15 cellular contexts compared by ENCODE assay signal in the genomic region with DNA sequence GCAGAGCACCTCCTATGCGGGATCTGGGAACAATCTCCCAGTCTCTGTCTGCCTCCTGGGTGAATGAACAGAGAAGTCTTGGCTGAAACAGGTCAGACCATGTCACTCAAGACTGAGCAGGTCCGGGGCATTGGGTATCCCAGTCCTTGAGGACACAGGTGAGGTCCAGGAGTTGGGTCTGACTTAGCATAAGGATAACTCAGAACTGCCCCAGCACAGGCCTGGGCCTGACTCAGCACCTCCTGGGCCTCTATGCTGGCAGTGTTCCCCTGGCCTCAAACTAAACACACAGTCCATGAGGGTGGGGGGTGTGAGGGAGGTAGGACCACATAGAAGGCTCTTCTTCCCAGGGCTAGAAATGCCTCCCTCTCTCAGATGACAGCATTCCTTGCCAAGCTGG. TPM values are rescaled to one million over a fixed set of nuclear protein-coding genes. Genes with fewer than 3 reads are reported as not detected.
A peak's percentile ranks its signal among the peaks of the same experiment; 100 is the strongest.
DNase-seq lines count a peak whose midpoint lies in the region; ATAC-seq and TF ChIP-seq lines count a peak whose summit lies in the region.
"Had no signal": no experiment of that assay in that cellular context is flagged by ENCODE, and none has a peak within 500 bp of the region (broad histone marks: within the 10 kb centered on the region; RNA-seq: fewer than 3 reads in every experiment).

No MANE protein-coding gene starts in this region.

- H3K27me3 Mint-ChIP-seq in dendritic cell treated with granulocyte-macrophage colony-stimulating factor and Interleukin-4, amounts not matched to agents 40 ng/mL and 50 ng/mL, for 4 days: peaks cover 5% of the 10 kb centered on the region
- peaks cover 28% of the 10 kb centered on the region for H3K27me3 Mint-ChIP-seq in stimulated activated memory B cell treated with anti-CD40 and anti-IgM and Interleukin-4, amounts not matched to agents 10 μg/mL and 1 μg/mL and 100 μg/mL, for 72 hours

- no peak overlapping the region for H3K4me2 ChIP-seq in IMR-90 (ENCODE audit: low read depth, low read length)

- peaks cover 39% of the 10 kb centered on the region for H3K4me1 Mint-ChIP-seq in dendritic cell treated with granulocyte-macrophage colony-stimulating factor and Interleukin-4, amounts not matched to agents 40 ng/mL and 50 ng/mL, for 4 days (ENCODE audit: low read depth)
- no peaks in the 10 kb centered on the region for H3K4me1 Mint-ChIP-seq in stimulated activated memory B cell treated with anti-CD40 and anti-IgM and Interleukin-4, amounts not matched to agents 10 μg/mL and 1 μg/mL and 100 μg/mL, for 72 hours

- intact Hi-C loops in cardiac septum (cut with DNase I) (no loop called here), right cardiac atrium (cut with DNase I) (no loop called here), IMR-90 (cut with micrococcal nuclease) (no loop called here)
- intact Hi-C loops in dendritic cell treated with granulocyte-macrophage colony-stimulating factor and Interleukin-4, amounts not matched to agents 40 ng/mL and 50 ng/mL, for 4 days (cut with micrococcal nuclease): no loop called here

- dilution Hi-C loops in IMR-90 (cut with HindIII; ENCODE audit: low sequenced_read_pairs, unreplicated experiment): no loop called here

- H3K9me3 ChIP-seq in right cardiac atrium (ENCODE audit: control insufficient read depth, low read length): no peaks in the 10 kb centered on the region
- H3K9me3 ChIP-seq in IMR-90 (ENCODE audit: control insufficient read depth, insufficient read depth, low read length): no peaks in the 10 kb centered on the region
- H3K9me3 ChIP-seq: HAP-1 had no signal

- H4K8ac ChIP-seq in IMR-90 (ENCODE audit: low read depth in 2 of 2, low read length in 2 of 2): no peak overlapping the region

- H3K79me1 ChIP-seq in IMR-90 (ENCODE audit: low read depth in 1 of 2, low read length in 2 of 2): no peaks in the 10 kb centered on the region

- CTCF ChIA-PET in IMR-90 (lab: Yijun Ruan, JAX): no interaction called here

- H3K23ac ChIP-seq in IMR-90 (ENCODE audit: low read depth, low read length): no peak overlapping the region

- BruUV-seq in IMR-90 (replicated peaks; lab: Mats Ljungman, UMichigan): no TSS peak

- no peak overlapping the region for H2AFZ ChIP-seq in IMR-90 (replicated peaks; ENCODE audit: low read length, poor library complexity)
- H2AFZ ChIP-seq: GM23248 had no signal

- no peak for TF ChIP-seq POLR2A in IMR-90 (IDR thresholded peaks at IDR 0.05; ENCODE audit: low read depth, low read length)

- H3K14ac ChIP-seq in IMR-90 (replicated peaks; ENCODE audit: low read depth, low read length): no peak overlapping the region

- POLR2A ChIA-PET in IMR-90 (lab: Charles Lee; ENCODE audit: unreplicated experiment): no interaction called here

- H4K20me1 ChIP-seq in IMR-90 (ENCODE audit: insufficient read depth, low read length): no peaks in the 10 kb centered on the region
- H4K20me1 ChIP-seq: BLaER1 treated with 17β-estradiol and CSF1 and Interleukin-3, amounts not matched to agents 10 nM and 100 nM had no signal

- H3K18ac ChIP-seq in IMR-90 (ENCODE audit: low read depth, low read length): no peak overlapping the region

- ATAC-seq in right cardiac atrium (no peak), IMR-90 (ENCODE audit: low read depth) (peak; percentile 44; the same call in 1 of the 2 replicates), HG03460 (IDR thresholded peaks at IDR 0.05; ENCODE audit: unreplicated experiment) (no peak)
- ATAC-seq in stimulated activated memory B cell treated with anti-CD40 and anti-IgM and Interleukin-4, amounts not matched to agents 10 μg/mL and 1 μg/mL and 100 μg/mL, for 72 hours: peak; percentile 21

- no peak overlapping the region for H2BK20ac ChIP-seq in IMR-90 (ENCODE audit: low read depth, low read length)

- H4K91ac ChIP-seq in IMR-90 (ENCODE audit: insufficient read depth, low read depth, low read length): no peak overlapping the region

- H3K27me3 ChIP-seq in right cardiac atrium (ENCODE audit: control insufficient read depth, insufficient read depth): no peaks in the 10 kb centered on the region
- H3K27me3 ChIP-seq in IMR-90 (ENCODE audit: control insufficient read depth, insufficient read depth, low read length): peaks cover 31% of the 10 kb centered on the region
- H3K27me3 ChIP-seq: BLaER1 treated with 17β-estradiol and CSF1 and Interleukin-3, amounts not matched to agents 10 nM and 100 nM had no signal

- no peak overlapping the region for H2BK120ac ChIP-seq in IMR-90 (ENCODE audit: low read depth, low read length)

- no peak overlapping the region for H3K56ac ChIP-seq in IMR-90 (ENCODE audit: extremely low read depth, insufficient read depth, low read length)

- WGBS in right cardiac atrium: 87% methylated on average over 2 of the region's 2 CpGs
- WGBS in IMR-90 (ENCODE audit: extremely low coverage in 2 of 2, insufficient read length in 1 of 2), 2 experiments: no CpG with 5 or more reads among the region's 2 CpGs

- no peaks in the 10 kb centered on the region for H3K36me3 Mint-ChIP-seq in dendritic cell treated with granulocyte-macrophage colony-stimulating factor and Interleukin-4, amounts not matched to agents 40 ng/mL and 50 ng/mL, for 4 days (ENCODE audit: low read depth)
- no peaks in the 10 kb centered on the region for H3K36me3 Mint-ChIP-seq in stimulated activated memory B cell treated with anti-CD40 and anti-IgM and Interleukin-4, amounts not matched to agents 10 μg/mL and 1 μg/mL and 100 μg/mL, for 72 hours
- H3K36me3 Mint-ChIP-seq: CD4-positive, CD25-positive, alpha-beta regulatory T cell had no signal

- H2AK5ac ChIP-seq in IMR-90 (ENCODE audit: low read depth, low read length): no peak overlapping the region

- H4K5ac ChIP-seq in IMR-90 (ENCODE audit: low read depth, low read length): no peak overlapping the region

- H3K4ac ChIP-seq in IMR-90 (ENCODE audit: low read depth, low read length): no peak overlapping the region

- H3K4me1 ChIP-seq in right cardiac atrium (ENCODE audit: control insufficient read depth, insufficient read depth, low read length) (no peaks in the 10 kb centered on the region), IMR-90 (ENCODE audit: control insufficient read depth, insufficient read depth, low read length) (no peaks in the 10 kb centered on the region; the same call in 1 of the 2 replicates)

- no peak overlapping the region for H3K27ac ChIP-seq in right cardiac atrium (ENCODE audit: low read length)
- no peak overlapping the region for H3K27ac ChIP-seq in IMR-90 (ENCODE audit: insufficient read depth, low read length)
- H3K27ac ChIP-seq: BLaER1 treated with 17β-estradiol and CSF1 and Interleukin-3, amounts not matched to agents 10 nM and 100 nM; GM23248 had no signal

- no peak overlapping the region for H3K4me3 Mint-ChIP-seq in dendritic cell treated with granulocyte-macrophage colony-stimulating factor and Interleukin-4, amounts not matched to agents 40 ng/mL and 50 ng/mL, for 4 days
- no peak overlapping the region for H3K4me3 Mint-ChIP-seq in stimulated activated memory B cell treated with anti-CD40 and anti-IgM and Interleukin-4, amounts not matched to agents 10 μg/mL and 1 μg/mL and 100 μg/mL, for 72 hours
- H3K4me3 Mint-ChIP-seq: CD4-positive, CD25-positive, alpha-beta regulatory T cell had no signal

- no peak for TF ChIP-seq CTCF in IMR-90 (conservative IDR thresholded peaks at IDR 0.05; ENCODE audit: low read depth, low read length)

- DNase-seq in cardiac septum (ENCODE audit: low spot score) (peak; percentile 47), right cardiac atrium (no peak), IMR-90 (no peak), NCI-H1417 (lab: John Stamatoyannopoulos, UW) (no peak)
- DNase-seq: 8988T; Calu3; CD4-positive, CD25-positive, alpha-beta regulatory T cell; DMS 273 treated with DMSO at 0.1 percent for 48 hours; GM23248 had no signal

- no peak for TF ChIP-seq RAD21 in IMR-90 (IDR thresholded peaks at IDR 0.05; ENCODE audit: low read length)

- no peak overlapping the region for H3K4me3 ChIP-seq in right cardiac atrium (ENCODE audit: low read length)
- no peak overlapping the region for H3K4me3 ChIP-seq in IMR-90 (ENCODE audit: insufficient read depth, low read depth, low read length)
- H3K4me3 ChIP-seq: BLaER1 treated with 17β-estradiol and CSF1 and Interleukin-3, amounts not matched to agents 10 nM and 100 nM; GM23248; HAP-1 had no signal

- H3K36me3 ChIP-seq in IMR-90 (ENCODE audit: control insufficient read depth, insufficient read depth, low read length): no peaks in the 10 kb centered on the region
- H3K36me3 ChIP-seq: BLaER1 treated with 17β-estradiol and CSF1 and Interleukin-3, amounts not matched to agents 10 nM and 100 nM; HAP-1 had no signal

- no peak overlapping the region for H3K9ac ChIP-seq in IMR-90 (ENCODE audit: low read depth, low read length)
- H3K9ac ChIP-seq: BLaER1 treated with 17β-estradiol and CSF1 and Interleukin-3, amounts not matched to agents 10 nM and 100 nM; GM23248 had no signal

- no peak overlapping the region for H2BK15ac ChIP-seq in IMR-90 (ENCODE audit: low read depth, low read length)

- no peaks in the 10 kb centered on the region for H3K9me3 Mint-ChIP-seq in dendritic cell treated with granulocyte-macrophage colony-stimulating factor and Interleukin-4, amounts not matched to agents 40 ng/mL and 50 ng/mL, for 4 days
- H3K9me3 Mint-ChIP-seq in stimulated activated memory B cell treated with anti-CD40 and anti-IgM and Interleukin-4, amounts not matched to agents 10 μg/mL and 1 μg/mL and 100 μg/mL, for 72 hours: no peaks in the 10 kb centered on the region

- no peak overlapping the region for H2BK5ac ChIP-seq in IMR-90 (ENCODE audit: low read depth, low read length, poor library complexity, severe bottlenecking)

- no peaks in the 10 kb centered on the region; the same call in 1 of the 2 replicates for H3K9me1 ChIP-seq in IMR-90 (ENCODE audit: insufficient read depth, low read length)

- peak overlapping the region; percentile 3 for H3K27ac Mint-ChIP-seq in dendritic cell treated with granulocyte-macrophage colony-stimulating factor and Interleukin-4, amounts not matched to agents 40 ng/mL and 50 ng/mL, for 4 days
- H3K27ac Mint-ChIP-seq in stimulated activated memory B cell treated with anti-CD40 and anti-IgM and Interleukin-4, amounts not matched to agents 10 μg/mL and 1 μg/mL and 100 μg/mL, for 72 hours: no peak overlapping the region
- H3K27ac Mint-ChIP-seq: CD4-positive, CD25-positive, alpha-beta regulatory T cell had no signal

- in situ Hi-C loops in IMR-90 (cut with MboI; ENCODE audit: low sequenced_read_pairs): no loop called here

- no peak overlapping the region for H2AK9ac ChIP-seq in IMR-90 (replicated peaks; ENCODE audit: low read depth, low read length, poor library complexity)

RNA-seq across cellular contexts. Expression of a gene that starts 1.5 kb away (rescaled TPM):
- total RNA-seq in cardiac septum (0.27 TPM), right cardiac atrium (under 1 TPM in 2 of 4 donors, not detected in 2; 0.11 to 0.12 TPM), IMR-90 (2012; rRNA removed) (not detected in 2 replicates)
- polyA plus RNA-seq in right cardiac atrium (0.05 TPM), IMR-90 (2012; rRNA removed) (not detected in 2 replicates)
- polyA plus RNA-seq in IMR-90 (2012; cell fraction: cytosol; rRNA removed): not detected in 2 replicates
- polyA plus RNA-seq in IMR-90 (2012; cell fraction: nucleus; rRNA removed; ENCODE audit: low replicate concordance): not detected in 2 replicates
- total RNA-seq: Calu3; CD4-positive, CD25-positive, alpha-beta regulatory T cell; Daoy; GM23248 had no signal
- polyA plus RNA-seq: CD4-positive, CD25-positive, alpha-beta regulatory T cell; GM23248 had no signal

RNA-seq across cellular contexts. Expression of a gene that starts 21.7 kb away (rescaled TPM):
- total RNA-seq in cardiac septum (0.22 TPM), right cardiac atrium (under 1 TPM; 0.06 to 0.31 (median 0.26) TPM), IMR-90 (2012; rRNA removed) (not detected in 2 replicates)
- polyA plus RNA-seq in right cardiac atrium (0.29 TPM), IMR-90 (2012; rRNA removed) (not detected in 2 replicates)
- polyA plus RNA-seq in IMR-90 (2012; cell fraction: cytosol; rRNA removed): 0.01 TPM in 1 of 2 replicates, not detected in the other
- polyA plus RNA-seq in IMR-90 (2012; cell fraction: nucleus; rRNA removed; ENCODE audit: low replicate concordance): 0.21 and 0.56 TPM in 2 replicates
- total RNA-seq: GM23248 had no signal
- polyA plus RNA-seq: GM23248 had no signal

Comparison
In these comparisons a context has a peak if more than half of its experiments do, and no peak if none do; other contexts are left out.
1. ATAC-seq: peak in IMR-90 (single experiment) and stimulated activated memory B cell treated with anti-CD40 and anti-IgM and Interleukin-4, amounts not matched to agents 10 μg/mL and 1 μg/mL and 100 μg/mL, for 72 hours (single experiment); none in right cardiac atrium (0 of 2) and HG03460 (single experiment).